Comparison of ENCODE assay signal across 1 cellular context in genomic region chr4:6929339-6929734, GRCh38.
TF ChIP-seq lines count a peak whose summit lies in the region.

No MANE protein-coding gene starts in this region.

TF ChIP-seq in GM23338, 12 proteins besides CTCF, POLR2A, EP300 and RAD21 (continued from another document):
- no peak for TF ChIP-seq ZNF462 (CRISPR knock-in tag; IDR thresholded peaks at IDR 0.05)
- no peak for TF ChIP-seq JUNB (IDR thresholded peaks at IDR 0.05; ENCODE audit: unreplicated experiment)
- TF ChIP-seq ETS1 (IDR thresholded peaks at IDR 0.05), result no peak
- no peak for TF ChIP-seq ZNF114 (CRISPR knock-in tag; IDR thresholded peaks at IDR 0.05)
- TF ChIP-seq EZH2 (IDR thresholded peaks at IDR 0.05; ENCODE audit: low read depth, unreplicated experiment), result no peak
- no peak for TF ChIP-seq ZNF331 (CRISPR knock-in tag; IDR thresholded peaks at IDR 0.05; ENCODE audit: low read depth)
- TF ChIP-seq EZH2phosphoT487 (IDR thresholded peaks at IDR 0.05; ENCODE audit: unreplicated experiment), result no peak
- TF ChIP-seq STAT1 (IDR thresholded peaks at IDR 0.05; ENCODE audit: unreplicated experiment), result no peak
- no peak for TF ChIP-seq REST (IDR thresholded peaks at IDR 0.05; ENCODE audit: unreplicated experiment)
- TF ChIP-seq CREB1 (CRISPR knock-in tag; IDR thresholded peaks at IDR 0.05; ENCODE audit: low read depth), result no peak
TF ChIP-seq in GM23338: peak in this region for 0.
